ENCODE assay signal across 15 cellular contexts in genomic region chr1:234375672-234376071, GRCh38.
"Had no signal": no experiment of that assay in that cellular context is flagged by ENCODE, and none has a peak within 500 bp of the region (broad histone marks: within the 10 kb centered on the region; RNA-seq: fewer than 3 reads in every experiment).

No MANE protein-coding gene starts in this region.

- H3K27me3 ChIP-seq: cardiac muscle cell, pancreas, tibial nerve, vagina had no signal

- DNase-seq: activated CD4-positive, alpha-beta T cell treated with anti-CD3 and anti-CD28 coated beads for 36 hours; activated CD8-positive, alpha-beta memory T cell treated with anti-CD3 and anti-CD28 coated beads, Interleukin-2, amount 50 U/mL, for 48 hours; foreskin melanocyte; head of caudate nucleus; islet precursor cell; mammary epithelial cell; pancreas; stimulated activated CD4-positive, alpha-beta T cell treated with anti-CD3 and anti-CD28 coated beads, Interleukin-15, amount 100 ng/mL, for 24 hours; stimulated activated CD4-positive, alpha-beta T cell treated with anti-CD3 and anti-CD28 coated beads, Interleukin-4, amount 100 ng/mL, for 24 hours had no signal

- H3K4me3 ChIP-seq: cardiac muscle cell, tibial nerve, vagina had no signal

- ATAC-seq: activated CD4-positive, alpha-beta T cell treated with anti-CD3 and anti-CD28 coated beads for 36 hours; activated CD8-positive, alpha-beta T cell treated with anti-CD3 and anti-CD28 coated beads, Interleukin-2, amount 10 ng/mL, durations not matched to agents 7 days and 5 days; left lobe of liver; pancreas had no signal

- H3K27me3 Mint-ChIP-seq: activated CD4-positive, alpha-beta T cell treated with anti-CD3 and anti-CD28 coated beads for 36 hours had no signal

- H3K9me3 ChIP-seq: pancreas, tibial nerve, vagina had no signal

- H3K27ac Mint-ChIP-seq: activated CD4-positive, alpha-beta T cell treated with anti-CD3 and anti-CD28 coated beads for 36 hours had no signal

- H3K27ac ChIP-seq: cardiac muscle cell, pancreas, tibial nerve, vagina, VCaP had no signal
